In the genomic region with DNA sequence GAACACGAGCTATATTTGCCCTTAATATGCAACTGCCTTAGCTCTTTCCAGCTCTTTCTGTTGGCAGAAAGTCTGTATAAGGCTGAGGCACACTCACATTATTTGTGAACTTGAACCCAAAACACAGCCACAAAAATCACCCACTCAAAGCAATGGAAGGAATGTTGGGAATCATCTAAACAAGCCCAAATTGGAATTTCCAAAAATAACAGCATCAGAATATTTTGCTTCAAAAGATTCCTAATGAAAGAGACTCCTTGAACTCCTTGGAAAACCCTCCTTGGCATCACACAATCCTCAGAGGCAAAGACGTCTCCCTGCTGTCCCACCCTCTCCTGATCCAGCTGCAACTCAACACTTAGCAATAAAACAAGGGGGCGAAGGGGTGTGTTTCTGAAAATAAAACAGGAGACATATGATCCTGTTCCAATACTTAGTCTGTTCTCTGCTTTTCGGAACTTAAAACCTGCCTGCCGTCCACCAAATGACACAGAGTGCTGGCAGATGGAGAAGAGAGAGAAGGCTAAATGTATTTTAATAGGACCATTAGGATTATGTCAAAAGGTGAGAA, we compare ENCODE assay signal across 2 cellular contexts.
A peak's percentile ranks its signal among the peaks of the same experiment; 100 is the strongest.
TF ChIP-seq lines count a peak whose summit lies in the region.

No MANE protein-coding gene starts in this region.

TF ChIP-seq in liver, 16 proteins besides CTCF, POLR2A, EP300 and RAD21:
- TF ChIP-seq, protein P1, sequence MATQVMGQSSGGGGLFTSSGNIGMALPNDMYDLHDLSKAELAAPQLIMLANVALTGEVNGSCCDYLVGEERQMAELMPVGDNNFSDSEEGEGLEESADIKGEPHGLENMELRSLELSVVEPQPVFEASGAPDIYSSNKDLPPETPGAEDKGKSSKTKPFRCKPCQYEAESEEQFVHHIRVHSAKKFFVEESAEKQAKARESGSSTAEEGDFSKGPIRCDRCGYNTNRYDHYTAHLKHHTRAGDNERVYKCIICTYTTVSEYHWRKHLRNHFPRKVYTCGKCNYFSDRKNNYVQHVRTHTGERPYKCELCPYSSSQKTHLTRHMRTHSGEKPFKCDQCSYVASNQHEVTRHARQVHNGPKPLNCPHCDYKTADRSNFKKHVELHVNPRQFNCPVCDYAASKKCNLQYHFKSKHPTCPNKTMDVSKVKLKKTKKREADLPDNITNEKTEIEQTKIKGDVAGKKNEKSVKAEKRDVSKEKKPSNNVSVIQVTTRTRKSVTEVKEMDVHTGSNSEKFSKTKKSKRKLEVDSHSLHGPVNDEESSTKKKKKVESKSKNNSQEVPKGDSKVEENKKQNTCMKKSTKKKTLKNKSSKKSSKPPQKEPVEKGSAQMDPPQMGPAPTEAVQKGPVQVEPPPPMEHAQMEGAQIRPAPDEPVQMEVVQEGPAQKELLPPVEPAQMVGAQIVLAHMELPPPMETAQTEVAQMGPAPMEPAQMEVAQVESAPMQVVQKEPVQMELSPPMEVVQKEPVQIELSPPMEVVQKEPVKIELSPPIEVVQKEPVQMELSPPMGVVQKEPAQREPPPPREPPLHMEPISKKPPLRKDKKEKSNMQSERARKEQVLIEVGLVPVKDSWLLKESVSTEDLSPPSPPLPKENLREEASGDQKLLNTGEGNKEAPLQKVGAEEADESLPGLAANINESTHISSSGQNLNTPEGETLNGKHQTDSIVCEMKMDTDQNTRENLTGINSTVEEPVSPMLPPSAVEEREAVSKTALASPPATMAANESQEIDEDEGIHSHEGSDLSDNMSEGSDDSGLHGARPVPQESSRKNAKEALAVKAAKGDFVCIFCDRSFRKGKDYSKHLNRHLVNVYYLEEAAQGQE (IDR thresholded peaks at IDR 0.05), result peak; percentile 91
- peak in 1 of 2 donors; percentile 29 for TF ChIP-seq RXRA (IDR thresholded peaks at IDR 0.05)
- no peak for TF ChIP-seq NR2F2 (IDR thresholded peaks at IDR 0.05)
- TF ChIP-seq JUND (IDR thresholded peaks at IDR 0.05), result no peak

TF ChIP-seq in HepG2, 621 proteins besides CTCF, POLR2A, EP300 and RAD21 (continued from another document):
- TF ChIP-seq, protein P2, sequence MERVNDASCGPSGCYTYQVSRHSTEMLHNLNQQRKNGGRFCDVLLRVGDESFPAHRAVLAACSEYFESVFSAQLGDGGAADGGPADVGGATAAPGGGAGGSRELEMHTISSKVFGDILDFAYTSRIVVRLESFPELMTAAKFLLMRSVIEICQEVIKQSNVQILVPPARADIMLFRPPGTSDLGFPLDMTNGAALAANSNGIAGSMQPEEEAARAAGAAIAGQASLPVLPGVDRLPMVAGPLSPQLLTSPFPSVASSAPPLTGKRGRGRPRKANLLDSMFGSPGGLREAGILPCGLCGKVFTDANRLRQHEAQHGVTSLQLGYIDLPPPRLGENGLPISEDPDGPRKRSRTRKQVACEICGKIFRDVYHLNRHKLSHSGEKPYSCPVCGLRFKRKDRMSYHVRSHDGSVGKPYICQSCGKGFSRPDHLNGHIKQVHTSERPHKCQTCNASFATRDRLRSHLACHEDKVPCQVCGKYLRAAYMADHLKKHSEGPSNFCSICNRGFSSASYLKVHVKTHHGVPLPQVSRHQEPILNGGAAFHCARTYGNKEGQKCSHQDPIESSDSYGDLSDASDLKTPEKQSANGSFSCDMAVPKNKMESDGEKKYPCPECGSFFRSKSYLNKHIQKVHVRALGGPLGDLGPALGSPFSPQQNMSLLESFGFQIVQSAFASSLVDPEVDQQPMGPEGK (CRISPR knock-in tag; IDR thresholded peaks at IDR 0.05), result no peak
- TF ChIP-seq FOSL2 (CRISPR knock-in tag; IDR thresholded peaks at IDR 0.05) (no peak), NFIC (IDR thresholded peaks at IDR 0.05; ENCODE audit: low read length) (no peak), ZNF558 (CRISPR knock-in tag; IDR thresholded peaks at IDR 0.05; ENCODE audit: borderline replicate concordance) (no peak), EZH2 (conservative IDR thresholded peaks at IDR 0.05; ENCODE audit: low read depth, low read length) (no peak), ZNF615 (CRISPR knock-in tag; IDR thresholded peaks at IDR 0.05; ENCODE audit: borderline replicate concordance) (no peak), IKZF1 (IDR thresholded peaks at IDR 0.05) (no peak), ZNF124 (CRISPR knock-in tag; IDR thresholded peaks at IDR 0.05) (no peak), RARA (CRISPR knock-in tag; IDR thresholded peaks at IDR 0.05) (no peak), HHEX (CRISPR knock-in tag; IDR thresholded peaks at IDR 0.05) (no peak), HES4 (CRISPR knock-in tag; IDR thresholded peaks at IDR 0.05; ENCODE audit: borderline replicate concordance) (no peak), ZNF567 (CRISPR knock-in tag; IDR thresholded peaks at IDR 0.05; ENCODE audit: borderline replicate concordance) (no peak)
- TF ChIP-seq, protein P3, sequence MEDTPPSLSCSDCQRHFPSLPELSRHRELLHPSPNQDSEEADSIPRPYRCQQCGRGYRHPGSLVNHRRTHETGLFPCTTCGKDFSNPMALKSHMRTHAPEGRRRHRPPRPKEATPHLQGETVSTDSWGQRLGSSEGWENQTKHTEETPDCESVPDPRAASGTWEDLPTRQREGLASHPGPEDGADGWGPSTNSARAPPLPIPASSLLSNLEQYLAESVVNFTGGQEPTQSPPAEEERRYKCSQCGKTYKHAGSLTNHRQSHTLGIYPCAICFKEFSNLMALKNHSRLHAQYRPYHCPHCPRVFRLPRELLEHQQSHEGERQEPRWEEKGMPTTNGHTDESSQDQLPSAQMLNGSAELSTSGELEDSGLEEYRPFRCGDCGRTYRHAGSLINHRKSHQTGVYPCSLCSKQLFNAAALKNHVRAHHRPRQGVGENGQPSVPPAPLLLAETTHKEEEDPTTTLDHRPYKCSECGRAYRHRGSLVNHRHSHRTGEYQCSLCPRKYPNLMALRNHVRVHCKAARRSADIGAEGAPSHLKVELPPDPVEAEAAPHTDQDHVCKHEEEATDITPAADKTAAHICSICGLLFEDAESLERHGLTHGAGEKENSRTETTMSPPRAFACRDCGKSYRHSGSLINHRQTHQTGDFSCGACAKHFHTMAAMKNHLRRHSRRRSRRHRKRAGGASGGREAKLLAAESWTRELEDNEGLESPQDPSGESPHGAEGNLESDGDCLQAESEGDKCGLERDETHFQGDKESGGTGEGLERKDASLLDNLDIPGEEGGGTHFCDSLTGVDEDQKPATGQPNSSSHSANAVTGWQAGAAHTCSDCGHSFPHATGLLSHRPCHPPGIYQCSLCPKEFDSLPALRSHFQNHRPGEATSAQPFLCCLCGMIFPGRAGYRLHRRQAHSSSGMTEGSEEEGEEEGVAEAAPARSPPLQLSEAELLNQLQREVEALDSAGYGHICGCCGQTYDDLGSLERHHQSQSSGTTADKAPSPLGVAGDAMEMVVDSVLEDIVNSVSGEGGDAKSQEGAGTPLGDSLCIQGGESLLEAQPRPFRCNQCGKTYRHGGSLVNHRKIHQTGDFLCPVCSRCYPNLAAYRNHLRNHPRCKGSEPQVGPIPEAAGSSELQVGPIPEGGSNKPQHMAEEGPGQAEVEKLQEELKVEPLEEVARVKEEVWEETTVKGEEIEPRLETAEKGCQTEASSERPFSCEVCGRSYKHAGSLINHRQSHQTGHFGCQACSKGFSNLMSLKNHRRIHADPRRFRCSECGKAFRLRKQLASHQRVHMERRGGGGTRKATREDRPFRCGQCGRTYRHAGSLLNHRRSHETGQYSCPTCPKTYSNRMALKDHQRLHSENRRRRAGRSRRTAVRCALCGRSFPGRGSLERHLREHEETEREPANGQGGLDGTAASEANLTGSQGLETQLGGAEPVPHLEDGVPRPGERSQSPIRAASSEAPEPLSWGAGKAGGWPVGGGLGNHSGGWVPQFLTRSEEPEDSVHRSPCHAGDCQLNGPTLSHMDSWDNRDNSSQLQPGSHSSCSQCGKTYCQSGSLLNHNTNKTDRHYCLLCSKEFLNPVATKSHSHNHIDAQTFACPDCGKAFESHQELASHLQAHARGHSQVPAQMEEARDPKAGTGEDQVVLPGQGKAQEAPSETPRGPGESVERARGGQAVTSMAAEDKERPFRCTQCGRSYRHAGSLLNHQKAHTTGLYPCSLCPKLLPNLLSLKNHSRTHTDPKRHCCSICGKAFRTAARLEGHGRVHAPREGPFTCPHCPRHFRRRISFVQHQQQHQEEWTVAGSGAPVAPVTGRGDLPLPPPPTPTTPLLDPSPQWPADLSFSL (CRISPR knock-in tag; IDR thresholded peaks at IDR 0.05), result no peak
- TF ChIP-seq, protein P4, sequence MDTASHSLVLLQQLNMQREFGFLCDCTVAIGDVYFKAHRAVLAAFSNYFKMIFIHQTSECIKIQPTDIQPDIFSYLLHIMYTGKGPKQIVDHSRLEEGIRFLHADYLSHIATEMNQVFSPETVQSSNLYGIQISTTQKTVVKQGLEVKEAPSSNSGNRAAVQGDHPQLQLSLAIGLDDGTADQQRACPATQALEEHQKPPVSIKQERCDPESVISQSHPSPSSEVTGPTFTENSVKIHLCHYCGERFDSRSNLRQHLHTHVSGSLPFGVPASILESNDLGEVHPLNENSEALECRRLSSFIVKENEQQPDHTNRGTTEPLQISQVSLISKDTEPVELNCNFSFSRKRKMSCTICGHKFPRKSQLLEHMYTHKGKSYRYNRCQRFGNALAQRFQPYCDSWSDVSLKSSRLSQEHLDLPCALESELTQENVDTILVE (CRISPR knock-in tag; IDR thresholded peaks at IDR 0.05), result no peak
- TF ChIP-seq, protein P5, sequence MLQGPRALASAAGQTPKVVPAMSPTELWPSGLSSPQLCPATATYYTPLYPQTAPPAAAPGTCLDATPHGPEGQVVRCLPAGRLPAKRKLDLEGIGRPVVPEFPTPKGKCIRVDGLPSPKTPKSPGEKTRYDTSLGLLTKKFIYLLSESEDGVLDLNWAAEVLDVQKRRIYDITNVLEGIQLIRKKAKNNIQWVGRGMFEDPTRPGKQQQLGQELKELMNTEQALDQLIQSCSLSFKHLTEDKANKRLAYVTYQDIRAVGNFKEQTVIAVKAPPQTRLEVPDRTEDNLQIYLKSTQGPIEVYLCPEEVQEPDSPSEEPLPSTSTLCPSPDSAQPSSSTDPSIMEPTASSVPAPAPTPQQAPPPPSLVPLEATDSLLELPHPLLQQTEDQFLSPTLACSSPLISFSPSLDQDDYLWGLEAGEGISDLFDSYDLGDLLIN (CRISPR knock-in tag; IDR thresholded peaks at IDR 0.05; ENCODE audit: borderline replicate concordance), result no peak
- TF ChIP-seq, protein P6, sequence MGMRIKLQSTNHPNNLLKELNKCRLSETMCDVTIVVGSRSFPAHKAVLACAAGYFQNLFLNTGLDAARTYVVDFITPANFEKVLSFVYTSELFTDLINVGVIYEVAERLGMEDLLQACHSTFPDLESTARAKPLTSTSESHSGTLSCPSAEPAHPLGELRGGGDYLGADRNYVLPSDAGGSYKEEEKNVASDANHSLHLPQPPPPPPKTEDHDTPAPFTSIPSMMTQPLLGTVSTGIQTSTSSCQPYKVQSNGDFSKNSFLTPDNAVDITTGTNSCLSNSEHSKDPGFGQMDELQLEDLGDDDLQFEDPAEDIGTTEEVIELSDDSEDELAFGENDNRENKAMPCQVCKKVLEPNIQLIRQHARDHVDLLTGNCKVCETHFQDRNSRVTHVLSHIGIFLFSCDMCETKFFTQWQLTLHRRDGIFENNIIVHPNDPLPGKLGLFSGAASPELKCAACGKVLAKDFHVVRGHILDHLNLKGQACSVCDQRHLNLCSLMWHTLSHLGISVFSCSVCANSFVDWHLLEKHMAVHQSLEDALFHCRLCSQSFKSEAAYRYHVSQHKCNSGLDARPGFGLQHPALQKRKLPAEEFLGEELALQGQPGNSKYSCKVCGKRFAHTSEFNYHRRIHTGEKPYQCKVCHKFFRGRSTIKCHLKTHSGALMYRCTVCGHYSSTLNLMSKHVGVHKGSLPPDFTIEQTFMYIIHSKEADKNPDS (CRISPR knock-in tag; IDR thresholded peaks at IDR 0.05), result no peak
